8 cellular contexts compared by ENCODE assay signal in genomic region chr19:3692141-3693029, GRCh38. TPM values are rescaled to one million over a fixed set of nuclear protein-coding genes. Genes with fewer than 3 reads are reported as not detected.
DNase-seq lines count a peak whose midpoint lies in the region; ATAC-seq, FAIRE-seq and TF ChIP-seq lines count a peak whose summit lies in the region.

No MANE protein-coding gene starts in this region.

- ATAC-seq in sciatic nerve = no peak
- ATAC-seq in HG03095 (IDR thresholded peaks at IDR 0.05; ENCODE audit: unreplicated experiment) = no peak
- no peak for ATAC-seq in HG03521 (IDR thresholded peaks at IDR 0.05; ENCODE audit: unreplicated experiment)

- peak; percentile 48 for FAIRE-seq in GM12892 (lab: Jason Lieb, UNC)

- H3K4me3 ChIP-seq in epithelial cell of esophagus (ENCODE audit: low read length) (no peak overlapping the region), sigmoid colon (peak overlapping the region in 1 of 4 donors; percentile 11)

- WGBS in sigmoid colon, 2 donors = 85 to 89% methylated on average over 25 of the region's 25 CpGs

- intact Hi-C loops in sigmoid colon (cut with DNase I) (loop anchor here (10.0 kb wide), 1 partner anchor 272 kb away; no protein-coding TSS in a partner anchor), sciatic nerve (cut with DNase I) (no loop called here)

- H3K27ac ChIP-seq in sigmoid colon = peak overlapping the region; percentile 80 to 97 (median 86)

- H3K36me3 ChIP-seq in sigmoid colon = peaks cover 0 to 11% (median 0%) of the 10 kb centered on the region in 4 donors

- DNase-seq in GM12892 (ENCODE audit: insufficient read length) = peak; percentile 59
- DNase-seq in activated CD4-positive, alpha-beta T cell treated with anti-CD3 and anti-CD28 coated beads, Interleukin-2, amount 50 U/mL, for 1 hour = peak; percentile 63
- no peak for DNase-seq in epithelial cell of esophagus (ENCODE audit: low read depth)
- no peak for DNase-seq in sigmoid colon
- no peak for DNase-seq in sciatic nerve (ENCODE audit: low spot score)
- no peak for DNase-seq in T1000 (lab: John Stamatoyannopoulos, UW)

- TF ChIP-seq EP300 in sigmoid colon (IDR thresholded peaks at IDR 0.05) = no peak

- TF ChIP-seq POLR2A in GM12892 (IDR thresholded peaks at IDR 0.05; ENCODE audit: low read depth, low read length) (no peak), sigmoid colon (IDR thresholded peaks at IDR 0.05) (no peak)

- peak; percentile 42 for TF ChIP-seq CTCF in epithelial cell of esophagus (IDR thresholded peaks at IDR 0.05; ENCODE audit: insufficient read depth, low read depth, low read length, missing control alignments)
- TF ChIP-seq CTCF in sigmoid colon (IDR thresholded peaks at IDR 0.05) = peak; percentile 41 to 64 (median 50)

- H3K4me1 ChIP-seq in sigmoid colon = peaks cover 0 to 65% (median 60%) of the 10 kb centered on the region in 4 donors

- no peaks in the 10 kb centered on the region for H3K27me3 ChIP-seq in sigmoid colon

- H3K9me3 ChIP-seq in sigmoid colon = no peaks in the 10 kb centered on the region

RNA-seq across cellular contexts. Expression of gene PIP5K1C, which starts 7.9 kb away (rescaled TPM):
- 6.3 TPM for polyA plus RNA-seq in GM12892 (2012; ENCODE audit: missing spikeins)
- total RNA-seq in sigmoid colon (10 to 100 TPM; 27.8 to 68.7 (median 44.2) TPM), sciatic nerve (46.9 TPM)
- 10 to 100 TPM in 2 of 3 donors, 1 to 10 TPM in 1; 7.8 to 21.0 (median 11.6) TPM for polyA plus RNA-seq in sigmoid colon

RNA-seq across cellular contexts. Expression of gene TJP3, which starts 15.8 kb away (rescaled TPM):
- polyA plus RNA-seq in GM12892 (2012; ENCODE audit: missing spikeins) = not detected
- 1 to 10 TPM in 1 of 4 donors, under 1 TPM in 2, not detected in 1; 0.33 to 2.8 (median 0.36) TPM for total RNA-seq in sigmoid colon
- 100 to 1,000 TPM; 158 to 245 (median 168) TPM for polyA plus RNA-seq in sigmoid colon
- 2.1 TPM for total RNA-seq in sciatic nerve

Comparison
In these comparisons a context has a peak if more than half of its experiments do, and no peak if none do; other contexts are left out.
1. DNase-seq: peak in GM12892 (single experiment) and activated CD4-positive, alpha-beta T cell treated with anti-CD3 and anti-CD28 coated beads, Interleukin-2, amount 50 U/mL, for 1 hour (single experiment); none in epithelial cell of esophagus (single experiment), sigmoid colon (single experiment), sciatic nerve (single experiment) and T1000 (single experiment).